1 cellular context compared by ENCODE assay signal in the genomic region with DNA sequence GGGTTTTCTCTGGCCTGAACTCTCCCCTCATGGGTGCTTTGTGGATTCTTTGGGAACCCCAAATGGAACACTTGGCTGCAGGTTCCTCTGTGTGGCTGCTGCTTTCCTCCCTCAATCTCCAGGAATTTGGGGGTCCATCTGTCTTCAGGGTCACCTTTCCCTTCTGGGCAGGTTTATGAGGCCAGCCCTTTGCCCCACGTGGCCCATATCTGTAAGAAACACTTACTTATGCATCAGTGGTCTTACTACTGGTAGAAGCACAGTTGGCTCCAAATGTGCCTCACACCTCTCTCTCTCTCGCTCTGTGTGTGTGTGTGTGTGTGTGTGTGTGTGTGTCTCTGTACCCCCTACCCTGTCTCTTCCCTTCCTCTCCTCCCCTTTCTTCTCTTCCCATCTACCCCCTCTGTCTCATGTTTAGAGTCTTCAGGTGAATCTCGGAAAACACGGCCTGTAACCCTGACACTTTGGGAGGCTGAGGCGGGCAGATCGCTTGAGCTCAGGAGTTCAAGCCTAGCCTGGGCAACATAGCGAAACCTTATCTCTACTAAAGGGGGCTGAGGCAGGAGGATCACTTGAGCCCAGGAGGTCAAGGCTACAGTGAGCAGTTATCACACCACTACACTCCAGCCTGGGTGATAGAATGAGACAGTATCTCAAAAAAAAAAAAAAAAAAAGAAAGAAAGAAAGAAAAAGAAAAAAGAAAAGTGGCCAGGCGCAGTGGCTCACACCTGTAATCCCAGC.
TF ChIP-seq lines count a peak whose summit lies in the region.

No MANE protein-coding gene starts in this region.

TF ChIP-seq in K562, 482 proteins besides CTCF, POLR2A, EP300 and RAD21 (continued from another document and continues in another):
- TF ChIP-seq, protein P1, sequence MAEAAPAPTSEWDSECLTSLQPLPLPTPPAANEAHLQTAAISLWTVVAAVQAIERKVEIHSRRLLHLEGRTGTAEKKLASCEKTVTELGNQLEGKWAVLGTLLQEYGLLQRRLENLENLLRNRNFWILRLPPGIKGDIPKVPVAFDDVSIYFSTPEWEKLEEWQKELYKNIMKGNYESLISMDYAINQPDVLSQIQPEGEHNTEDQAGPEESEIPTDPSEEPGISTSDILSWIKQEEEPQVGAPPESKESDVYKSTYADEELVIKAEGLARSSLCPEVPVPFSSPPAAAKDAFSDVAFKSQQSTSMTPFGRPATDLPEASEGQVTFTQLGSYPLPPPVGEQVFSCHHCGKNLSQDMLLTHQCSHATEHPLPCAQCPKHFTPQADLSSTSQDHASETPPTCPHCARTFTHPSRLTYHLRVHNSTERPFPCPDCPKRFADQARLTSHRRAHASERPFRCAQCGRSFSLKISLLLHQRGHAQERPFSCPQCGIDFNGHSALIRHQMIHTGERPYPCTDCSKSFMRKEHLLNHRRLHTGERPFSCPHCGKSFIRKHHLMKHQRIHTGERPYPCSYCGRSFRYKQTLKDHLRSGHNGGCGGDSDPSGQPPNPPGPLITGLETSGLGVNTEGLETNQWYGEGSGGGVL (CRISPR knock-in tag; IDR thresholded peaks at IDR 0.05): no peak
- TF ChIP-seq, protein P2, sequence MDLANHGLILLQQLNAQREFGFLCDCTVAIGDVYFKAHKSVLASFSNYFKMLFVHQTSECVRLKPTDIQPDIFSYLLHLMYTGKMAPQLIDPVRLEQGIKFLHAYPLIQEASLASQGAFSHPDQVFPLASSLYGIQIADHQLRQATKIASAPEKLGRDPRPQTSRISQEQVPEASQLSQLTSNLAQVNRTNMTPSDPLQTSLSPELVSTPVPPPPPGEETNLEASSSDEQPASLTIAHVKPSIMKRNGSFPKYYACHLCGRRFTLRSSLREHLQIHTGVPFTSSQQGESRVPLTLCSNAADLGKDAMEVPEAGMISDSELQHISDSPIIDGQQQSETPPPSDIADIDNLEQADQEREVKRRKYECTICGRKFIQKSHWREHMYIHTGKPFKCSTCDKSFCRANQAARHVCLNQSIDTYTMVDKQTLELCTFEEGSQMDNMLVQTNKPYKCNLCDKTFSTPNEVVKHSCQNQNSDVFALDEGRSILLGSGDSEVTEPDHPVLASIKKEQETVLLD (IDR thresholded peaks at IDR 0.05): no peak
- no peak for TF ChIP-seq TGIF2 (CRISPR knock-in tag; IDR thresholded peaks at IDR 0.05)
- TF ChIP-seq PML (IDR thresholded peaks at IDR 0.05; ENCODE audit: low read length): no peak
- no peak for TF ChIP-seq FOS (IDR thresholded peaks at IDR 0.05; ENCODE audit: extremely low read depth, insufficient read length)
- 0 out of 2 replicates have a peak, but pooled peaks have one; percentile 37 for TF ChIP-seq ZNF384 (IDR thresholded peaks at IDR 0.05; ENCODE audit: low read depth, low read length)
- TF ChIP-seq KAT2B (IDR thresholded peaks at IDR 0.05; ENCODE audit: low read depth, low read length): no peak
- no peak for TF ChIP-seq ZNF77 (CRISPR knock-in tag; IDR thresholded peaks at IDR 0.05)
- TF ChIP-seq, protein P3, sequence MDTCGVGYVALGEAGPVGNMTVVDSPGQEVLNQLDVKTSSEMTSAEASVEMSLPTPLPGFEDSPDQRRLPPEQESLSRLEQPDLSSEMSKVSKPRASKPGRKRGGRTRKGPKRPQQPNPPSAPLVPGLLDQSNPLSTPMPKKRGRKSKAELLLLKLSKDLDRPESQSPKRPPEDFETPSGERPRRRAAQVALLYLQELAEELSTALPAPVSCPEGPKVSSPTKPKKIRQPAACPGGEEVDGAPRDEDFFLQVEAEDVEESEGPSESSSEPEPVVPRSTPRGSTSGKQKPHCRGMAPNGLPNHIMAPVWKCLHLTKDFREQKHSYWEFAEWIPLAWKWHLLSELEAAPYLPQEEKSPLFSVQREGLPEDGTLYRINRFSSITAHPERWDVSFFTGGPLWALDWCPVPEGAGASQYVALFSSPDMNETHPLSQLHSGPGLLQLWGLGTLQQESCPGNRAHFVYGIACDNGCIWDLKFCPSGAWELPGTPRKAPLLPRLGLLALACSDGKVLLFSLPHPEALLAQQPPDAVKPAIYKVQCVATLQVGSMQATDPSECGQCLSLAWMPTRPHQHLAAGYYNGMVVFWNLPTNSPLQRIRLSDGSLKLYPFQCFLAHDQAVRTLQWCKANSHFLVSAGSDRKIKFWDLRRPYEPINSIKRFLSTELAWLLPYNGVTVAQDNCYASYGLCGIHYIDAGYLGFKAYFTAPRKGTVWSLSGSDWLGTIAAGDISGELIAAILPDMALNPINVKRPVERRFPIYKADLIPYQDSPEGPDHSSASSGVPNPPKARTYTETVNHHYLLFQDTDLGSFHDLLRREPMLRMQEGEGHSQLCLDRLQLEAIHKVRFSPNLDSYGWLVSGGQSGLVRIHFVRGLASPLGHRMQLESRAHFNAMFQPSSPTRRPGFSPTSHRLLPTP (IDR thresholded peaks at IDR 0.05; ENCODE audit: borderline replicate concordance, extremely low read depth, insufficient read length): no peak
- TF ChIP-seq MCM5 (IDR thresholded peaks at IDR 0.05; ENCODE audit: low read depth): no peak
- TF ChIP-seq ZNF431 (CRISPR knock-in tag; IDR thresholded peaks at IDR 0.05): no peak
- TF ChIP-seq CBX5 (IDR thresholded peaks at IDR 0.05; ENCODE audit: borderline replicate concordance, low read depth): no peak
- TF ChIP-seq, protein P4, sequence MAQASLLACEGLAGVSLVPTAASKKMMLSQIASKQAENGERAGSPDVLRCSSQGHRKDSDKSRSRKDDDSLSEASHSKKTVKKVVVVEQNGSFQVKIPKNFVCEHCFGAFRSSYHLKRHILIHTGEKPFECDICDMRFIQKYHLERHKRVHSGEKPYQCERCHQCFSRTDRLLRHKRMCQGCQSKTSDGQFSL (CRISPR knock-in tag; IDR thresholded peaks at IDR 0.05): no peak
- TF ChIP-seq, protein P4 (tag; IDR thresholded peaks at IDR 0.05): no peak
- TF ChIP-seq PHB (CRISPR knock-in tag; IDR thresholded peaks at IDR 0.05): no peak
- no peak for TF ChIP-seq ELF2 (CRISPR knock-in tag; IDR thresholded peaks at IDR 0.05)
- no peak for TF ChIP-seq SRSF1 (IDR thresholded peaks at IDR 0.05; ENCODE audit: low read depth, low read length)
- no peak for TF ChIP-seq POLR2AphosphoS5 (IDR thresholded peaks at IDR 0.05; ENCODE audit: control insufficient read depth, insufficient read depth, low read depth, low read length)
- TF ChIP-seq YY1 (IDR thresholded peaks at IDR 0.05; ENCODE audit: borderline replicate concordance in 1 of 3, control insufficient read depth in 1 of 3, extremely low read depth in 1 of 3, insufficient read depth in 3 of 3, insufficient read length in 1 of 3, insufficient replicate concordance in 2 of 3, low read depth in 1 of 3, low read length in 2 of 3): no peak
- TF ChIP-seq ZNF778 (CRISPR knock-in tag; IDR thresholded peaks at IDR 0.05): no peak
- TF ChIP-seq ZBED1 (IDR thresholded peaks at IDR 0.05): no peak
- TF ChIP-seq, protein P5, sequence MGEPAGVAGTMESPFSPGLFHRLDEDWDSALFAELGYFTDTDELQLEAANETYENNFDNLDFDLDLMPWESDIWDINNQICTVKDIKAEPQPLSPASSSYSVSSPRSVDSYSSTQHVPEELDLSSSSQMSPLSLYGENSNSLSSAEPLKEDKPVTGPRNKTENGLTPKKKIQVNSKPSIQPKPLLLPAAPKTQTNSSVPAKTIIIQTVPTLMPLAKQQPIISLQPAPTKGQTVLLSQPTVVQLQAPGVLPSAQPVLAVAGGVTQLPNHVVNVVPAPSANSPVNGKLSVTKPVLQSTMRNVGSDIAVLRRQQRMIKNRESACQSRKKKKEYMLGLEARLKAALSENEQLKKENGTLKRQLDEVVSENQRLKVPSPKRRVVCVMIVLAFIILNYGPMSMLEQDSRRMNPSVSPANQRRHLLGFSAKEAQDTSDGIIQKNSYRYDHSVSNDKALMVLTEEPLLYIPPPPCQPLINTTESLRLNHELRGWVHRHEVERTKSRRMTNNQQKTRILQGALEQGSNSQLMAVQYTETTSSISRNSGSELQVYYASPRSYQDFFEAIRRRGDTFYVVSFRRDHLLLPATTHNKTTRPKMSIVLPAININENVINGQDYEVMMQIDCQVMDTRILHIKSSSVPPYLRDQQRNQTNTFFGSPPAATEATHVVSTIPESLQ (CRISPR knock-in tag; IDR thresholded peaks at IDR 0.05): no peak
- TF ChIP-seq ZNF165 (CRISPR knock-in tag; IDR thresholded peaks at IDR 0.05; ENCODE audit: borderline replicate concordance): no peak
- TF ChIP-seq MTA1 (IDR thresholded peaks at IDR 0.05; ENCODE audit: borderline replicate concordance): no peak
- 0 out of 2 replicates have a peak, but pooled peaks have one; percentile 10 for TF ChIP-seq NFIC (IDR thresholded peaks at IDR 0.05)
- no peak for TF ChIP-seq POU5F1 (IDR thresholded peaks at IDR 0.05; ENCODE audit: borderline replicate concordance, low read depth, low read length, partially characterized antibody)
- no peak for TF ChIP-seq ARHGAP35 (IDR thresholded peaks at IDR 0.05; ENCODE audit: partially characterized antibody)
- TF ChIP-seq ZNF695 (CRISPR knock-in tag; IDR thresholded peaks at IDR 0.05): no peak
- TF ChIP-seq NR2F6 (CRISPR knock-in tag; IDR thresholded peaks at IDR 0.05): no peak
- no peak for TF ChIP-seq SMAD1 (IDR thresholded peaks at IDR 0.05; ENCODE audit: low read depth, low read length, partially characterized antibody)
- TF ChIP-seq, protein P6, sequence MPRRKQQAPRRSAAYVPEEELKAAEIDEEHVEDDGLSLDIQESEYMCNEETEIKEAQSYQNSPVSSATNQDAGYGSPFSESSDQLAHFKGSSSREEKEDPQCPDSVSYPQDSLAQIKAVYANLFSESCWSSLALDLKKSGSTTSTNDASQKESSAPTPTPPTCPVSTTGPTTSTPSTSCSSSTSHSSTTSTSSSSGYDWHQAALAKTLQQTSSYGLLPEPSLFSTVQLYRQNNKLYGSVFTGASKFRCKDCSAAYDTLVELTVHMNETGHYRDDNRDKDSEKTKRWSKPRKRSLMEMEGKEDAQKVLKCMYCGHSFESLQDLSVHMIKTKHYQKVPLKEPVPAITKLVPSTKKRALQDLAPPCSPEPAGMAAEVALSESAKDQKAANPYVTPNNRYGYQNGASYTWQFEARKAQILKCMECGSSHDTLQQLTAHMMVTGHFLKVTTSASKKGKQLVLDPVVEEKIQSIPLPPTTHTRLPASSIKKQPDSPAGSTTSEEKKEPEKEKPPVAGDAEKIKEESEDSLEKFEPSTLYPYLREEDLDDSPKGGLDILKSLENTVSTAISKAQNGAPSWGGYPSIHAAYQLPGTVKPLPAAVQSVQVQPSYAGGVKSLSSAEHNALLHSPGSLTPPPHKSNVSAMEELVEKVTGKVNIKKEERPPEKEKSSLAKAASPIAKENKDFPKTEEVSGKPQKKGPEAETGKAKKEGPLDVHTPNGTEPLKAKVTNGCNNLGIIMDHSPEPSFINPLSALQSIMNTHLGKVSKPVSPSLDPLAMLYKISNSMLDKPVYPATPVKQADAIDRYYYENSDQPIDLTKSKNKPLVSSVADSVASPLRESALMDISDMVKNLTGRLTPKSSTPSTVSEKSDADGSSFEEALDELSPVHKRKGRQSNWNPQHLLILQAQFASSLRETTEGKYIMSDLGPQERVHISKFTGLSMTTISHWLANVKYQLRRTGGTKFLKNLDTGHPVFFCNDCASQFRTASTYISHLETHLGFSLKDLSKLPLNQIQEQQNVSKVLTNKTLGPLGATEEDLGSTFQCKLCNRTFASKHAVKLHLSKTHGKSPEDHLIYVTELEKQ (CRISPR knock-in tag; IDR thresholded peaks at IDR 0.05): no peak
- 0 out of 2 replicates have a peak, but pooled peaks have one; percentile 21 for TF ChIP-seq RAD51 (IDR thresholded peaks at IDR 0.05; ENCODE audit: borderline replicate concordance, low read depth)
- no peak for TF ChIP-seq SIN3A (IDR thresholded peaks at IDR 0.05; ENCODE audit: borderline replicate concordance in 2 of 2, control insufficient read depth in 1 of 2, low read depth in 2 of 2, low read length in 2 of 2)
- TF ChIP-seq, protein P7, sequence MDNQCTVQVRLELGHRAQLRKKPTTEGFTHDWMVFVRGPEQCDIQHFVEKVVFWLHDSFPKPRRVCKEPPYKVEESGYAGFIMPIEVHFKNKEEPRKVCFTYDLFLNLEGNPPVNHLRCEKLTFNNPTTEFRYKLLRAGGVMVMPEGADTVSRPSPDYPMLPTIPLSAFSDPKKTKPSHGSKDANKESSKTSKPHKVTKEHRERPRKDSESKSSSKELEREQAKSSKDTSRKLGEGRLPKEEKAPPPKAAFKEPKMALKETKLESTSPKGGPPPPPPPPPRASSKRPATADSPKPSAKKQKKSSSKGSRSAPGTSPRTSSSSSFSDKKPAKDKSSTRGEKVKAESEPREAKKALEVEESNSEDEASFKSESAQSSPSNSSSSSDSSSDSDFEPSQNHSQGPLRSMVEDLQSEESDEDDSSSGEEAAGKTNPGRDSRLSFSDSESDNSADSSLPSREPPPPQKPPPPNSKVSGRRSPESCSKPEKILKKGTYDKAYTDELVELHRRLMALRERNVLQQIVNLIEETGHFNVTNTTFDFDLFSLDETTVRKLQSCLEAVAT (IDR thresholded peaks at IDR 0.05): 0 out of 4 replicates have a peak, but pooled peaks of 1 of the 2 experiments have one; percentile 4
- TF ChIP-seq ADNP (tag; IDR thresholded peaks at IDR 0.05): no peak
- no peak for TF ChIP-seq ZNF133 (CRISPR knock-in tag; IDR thresholded peaks at IDR 0.05)
- TF ChIP-seq STAG1 (CRISPR knock-in tag; IDR thresholded peaks at IDR 0.05; ENCODE audit: borderline replicate concordance): no peak
- no peak for TF ChIP-seq DIDO1 (tag; IDR thresholded peaks at IDR 0.05; ENCODE audit: low read depth)
- TF ChIP-seq EGR1 (conservative IDR thresholded peaks at IDR 0.05): no peak
- TF ChIP-seq RFX5 (IDR thresholded peaks at IDR 0.05; ENCODE audit: low read depth, low read length): no peak
- TF ChIP-seq, protein P8, sequence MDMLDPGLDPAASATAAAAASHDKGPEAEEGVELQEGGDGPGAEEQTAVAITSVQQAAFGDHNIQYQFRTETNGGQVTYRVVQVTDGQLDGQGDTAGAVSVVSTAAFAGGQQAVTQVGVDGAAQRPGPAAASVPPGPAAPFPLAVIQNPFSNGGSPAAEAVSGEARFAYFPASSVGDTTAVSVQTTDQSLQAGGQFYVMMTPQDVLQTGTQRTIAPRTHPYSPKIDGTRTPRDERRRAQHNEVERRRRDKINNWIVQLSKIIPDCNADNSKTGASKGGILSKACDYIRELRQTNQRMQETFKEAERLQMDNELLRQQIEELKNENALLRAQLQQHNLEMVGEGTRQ (CRISPR knock-in tag; IDR thresholded peaks at IDR 0.05): peak; percentile 47; the same call in 1 of the 2 replicates
- TF ChIP-seq TSC22D4 (tag; IDR thresholded peaks at IDR 0.05): no peak
- no peak for TF ChIP-seq KDM1A (IDR thresholded peaks at IDR 0.05)
- TF ChIP-seq ASH1L (IDR thresholded peaks at IDR 0.05; ENCODE audit: borderline replicate concordance, low read depth, partially characterized antibody): no peak
- TF ChIP-seq TFAM (CRISPR knock-in tag; conservative IDR thresholded peaks at IDR 0.05): no peak
- TF ChIP-seq, protein P9, sequence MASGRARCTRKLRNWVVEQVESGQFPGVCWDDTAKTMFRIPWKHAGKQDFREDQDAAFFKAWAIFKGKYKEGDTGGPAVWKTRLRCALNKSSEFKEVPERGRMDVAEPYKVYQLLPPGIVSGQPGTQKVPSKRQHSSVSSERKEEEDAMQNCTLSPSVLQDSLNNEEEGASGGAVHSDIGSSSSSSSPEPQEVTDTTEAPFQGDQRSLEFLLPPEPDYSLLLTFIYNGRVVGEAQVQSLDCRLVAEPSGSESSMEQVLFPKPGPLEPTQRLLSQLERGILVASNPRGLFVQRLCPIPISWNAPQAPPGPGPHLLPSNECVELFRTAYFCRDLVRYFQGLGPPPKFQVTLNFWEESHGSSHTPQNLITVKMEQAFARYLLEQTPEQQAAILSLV (tag; IDR thresholded peaks at IDR 0.05): no peak
- TF ChIP-seq CBX8 (IDR thresholded peaks at IDR 0.05; ENCODE audit: borderline replicate concordance, extremely low read depth, low read depth, low read length, poor library complexity, severe bottlenecking): no peak
- TF ChIP-seq CBX2 (IDR thresholded peaks at IDR 0.05; ENCODE audit: insufficient read depth, low read length, poor library complexity, severe bottlenecking): no peak
- TF ChIP-seq DPF2 (IDR thresholded peaks at IDR 0.05): peak; percentile 72
